In the genomic region with DNA sequence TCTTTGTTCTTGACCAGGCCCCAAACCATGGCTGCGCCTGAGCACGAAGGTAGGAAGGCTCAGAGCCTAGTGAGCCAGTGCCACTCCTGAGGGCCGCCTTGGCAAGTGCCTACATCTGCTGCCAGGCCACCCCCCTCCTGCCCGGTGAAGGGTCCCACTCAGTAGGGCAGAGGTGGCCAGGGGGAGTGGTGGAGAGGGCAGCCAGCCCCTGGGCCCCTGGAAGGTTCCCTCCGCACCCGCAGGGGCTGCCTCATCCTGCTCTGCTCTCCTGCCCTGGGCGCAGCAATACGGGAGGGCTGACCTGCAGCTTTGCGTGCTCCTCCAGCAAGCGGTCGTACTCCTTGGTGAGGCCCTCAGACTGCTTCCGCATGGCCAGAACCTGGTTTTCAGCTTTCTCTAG, we compare ENCODE assay signal across 24 cellular contexts. TPM values are rescaled to one million over a fixed set of nuclear protein-coding genes. Genes with fewer than 3 reads are reported as not detected.
DNase-seq lines count a peak whose midpoint lies in the region; ATAC-seq and TF ChIP-seq lines count a peak whose summit lies in the region.
"Had no signal": no experiment of that assay in that cellular context is flagged by ENCODE, and none has a peak within 500 bp of the region (broad histone marks: within the 10 kb centered on the region; RNA-seq: fewer than 3 reads in every experiment).

No MANE protein-coding gene starts in this region.

- no peak overlapping the region for H3K4me3 ChIP-seq in right cardiac atrium (ENCODE audit: low read length)
- no peak overlapping the region for H3K4me3 ChIP-seq in muscle layer of colon (ENCODE audit: low read depth in 1 of 2, low read length in 2 of 2)
- no peak overlapping the region for H3K4me3 ChIP-seq in gastrocnemius medialis
- H3K4me3 ChIP-seq in PC-3 (ENCODE audit: low read length) = no peak overlapping the region
- H3K4me3 ChIP-seq: BLaER1, GM12878, GM23248, HAP-1 had no signal

- ATAC-seq in right cardiac atrium (no peak), Right ventricle myocardium superior (ENCODE audit: poor library complexity) (no peak), gastrocnemius medialis (no peak), HG03432 (IDR thresholded peaks at IDR 0.05; ENCODE audit: unreplicated experiment) (no peak), PC-3 (no peak)
- ATAC-seq: GM12878 had no signal

- H3K27ac ChIP-seq in right cardiac atrium (ENCODE audit: low read length) (no peak overlapping the region), muscle layer of colon (ENCODE audit: low read depth, low read length) (peak overlapping the region; percentile 0), gastrocnemius medialis (peak overlapping the region; percentile 85 to 91 (median 90)), PC-3 (ENCODE audit: low read length) (no peak overlapping the region)
- H3K27ac ChIP-seq: GM23248, HL-60 had no signal

- no peaks in the 10 kb centered on the region for H3F3A ChIP-seq in PC-3 (ENCODE audit: low read length, unreplicated experiment)

- H3K9me3 ChIP-seq in right cardiac atrium (ENCODE audit: control insufficient read depth, low read length) (no peaks in the 10 kb centered on the region), muscle layer of colon (ENCODE audit: low read length) (no peaks in the 10 kb centered on the region), gastrocnemius medialis (no peaks in the 10 kb centered on the region), PC-3 (ENCODE audit: low read length) (no peaks in the 10 kb centered on the region)
- H3K9me3 ChIP-seq: BLaER1, HAP-1 had no signal

- H3K27me3 ChIP-seq in right cardiac atrium (ENCODE audit: control insufficient read depth, insufficient read depth) (no peaks in the 10 kb centered on the region), muscle layer of colon (ENCODE audit: control insufficient read depth in 1 of 2, insufficient read depth in 2 of 2, low read length in 2 of 2) (no peaks in the 10 kb centered on the region), gastrocnemius medialis (no peaks in the 10 kb centered on the region), PC-3 (ENCODE audit: low read length) (no peaks in the 10 kb centered on the region)

- H3K36me3 ChIP-seq in muscle layer of colon (ENCODE audit: insufficient read depth, low read length) (no peaks in the 10 kb centered on the region), gastrocnemius medialis (no peaks in the 10 kb centered on the region), PC-3 (ENCODE audit: low read depth, low read length) (peaks cover 5% of the 10 kb centered on the region; the same call in 1 of the 2 replicates)

- in situ Hi-C loops in gastrocnemius medialis (cut with MboI; ENCODE audit: low sequenced_read_pairs in 4 of 4) = no loop called here

- TF ChIP-seq CTCF in gastrocnemius medialis (IDR thresholded peaks at IDR 0.05 in 4 of 5, conservative IDR thresholded peaks at IDR 0.05 in 1 of 5) (no peak), PC-3 (conservative IDR thresholded peaks at IDR 0.05; ENCODE audit: low read depth, low read length) (no peak)

- no peaks in the 10 kb centered on the region for H4K20me1 ChIP-seq in PC-3 (ENCODE audit: low read length)

- no TSS peak for BruUV-seq in PC-3 (replicated peaks; lab: Mats Ljungman, UMichigan)

- no peak overlapping the region for H3K4me2 ChIP-seq in PC-3 (ENCODE audit: low read length)

- DNase-seq in right cardiac atrium = peak in 2 of 3 donors; percentile 22 to 51
- no peak for DNase-seq in Right ventricle myocardium superior
- DNase-seq in gastrocnemius medialis = no peak
- DNase-seq in activated naive CD4-positive, alpha-beta T cell (lab: John Stamatoyannopoulos, UW) = no peak
- DNase-seq in NCI-H1694 treated with DMSO at 0.1 percent for 48 hours (lab: John Stamatoyannopoulos, UW) = no peak
- DNase-seq in PC-3 = no peak
- DNase-seq: 8988T; CD4-positive, CD25-positive, alpha-beta regulatory T cell; CD8-positive, alpha-beta memory T cell; COR-L47; DMS 273 treated with DMSO at 0.1 percent for 48 hours; DMS53; DND-41; EL; GM23248 had no signal

- CTCF ChIA-PET in PC-3 (lab: Charles Lee) = no interaction called here

- H3K4me1 ChIP-seq in right cardiac atrium (ENCODE audit: control insufficient read depth, insufficient read depth, low read length) = no peaks in the 10 kb centered on the region
- peaks cover 8% of the 10 kb centered on the region for H3K4me1 ChIP-seq in muscle layer of colon (ENCODE audit: insufficient read depth, low read length)
- H3K4me1 ChIP-seq in gastrocnemius medialis = peaks cover 27 to 67% of the 10 kb centered on the region in 2 donors
- H3K4me1 ChIP-seq in PC-3 (ENCODE audit: insufficient read depth, low read length) = no peaks in the 10 kb centered on the region
- H3K4me1 ChIP-seq: HAP-1 had no signal

- H3K9me2 ChIP-seq in PC-3 (replicated peaks; ENCODE audit: low read length) = no peaks in the 10 kb centered on the region

- H3K9ac ChIP-seq in muscle layer of colon (ENCODE audit: low read length) (no peak overlapping the region), PC-3 (ENCODE audit: low read length) (no peak overlapping the region)
- H3K9ac ChIP-seq: BLaER1, GM23248 had no signal

- no peak overlapping the region for H2AFZ ChIP-seq in PC-3 (ENCODE audit: low read length)
- H2AFZ ChIP-seq: GM23248 had no signal

- no peak for TF ChIP-seq POLR2A in gastrocnemius medialis (IDR thresholded peaks at IDR 0.05)

- WGBS in right cardiac atrium = 99% methylated on average over 12 of the region's 12 CpGs

- H3K79me2 ChIP-seq in PC-3 (ENCODE audit: low read length) = no peaks in the 10 kb centered on the region

- intact Hi-C loops in right cardiac atrium (cut with DNase I) (no loop called here), Right ventricle myocardium superior (cut with DNase I) (no loop called here), gastrocnemius medialis (cut with DNase I; ENCODE audit: low total_unique reads) (loop anchor here (10.0 kb wide), 1 partner anchor 343 kb away; no protein-coding TSS in a partner anchor), PC-3 (cut with micrococcal nuclease) (no loop called here)

- POLR2A ChIA-PET in PC-3 (lab: Charles Lee; ENCODE audit: unreplicated experiment) = no interaction called here

RNA-seq across cellular contexts. Expression of gene SLC6A8, which starts 14.0 kb away (rescaled TPM):
- total RNA-seq in right cardiac atrium = 100 to 1,000 TPM; 107 to 191 (median 151) TPM
- polyA plus RNA-seq in right cardiac atrium = 131 TPM
- 192 TPM for total RNA-seq in Right ventricle myocardium superior
- 10 to 100 TPM; 40.1 to 78.1 (median 45.0) TPM for total RNA-seq in gastrocnemius medialis
- total RNA-seq in PC-3 (2014; rRNA removed) = 45.3 and 52.5 TPM in 2 replicates

RNA-seq across cellular contexts. Expression of gene BCAP31, which starts 22.5 kb away (rescaled TPM):
- total RNA-seq in right cardiac atrium = 100 to 1,000 TPM; 111 to 143 (median 123) TPM
- polyA plus RNA-seq in right cardiac atrium = 149 TPM
- total RNA-seq in Right ventricle myocardium superior = 86.4 TPM
- 10 to 100 TPM; 41.5 to 91.9 (median 48.3) TPM for total RNA-seq in gastrocnemius medialis
- 289 and 301 TPM in 2 replicates for total RNA-seq in PC-3 (2014; rRNA removed)

RNA-seq across cellular contexts. Expression of gene ABCD1, which starts 22.9 kb away (rescaled TPM):
- total RNA-seq in right cardiac atrium (10 to 100 TPM; 14.1 to 15.9 (median 15.5) TPM), Right ventricle myocardium superior (14.7 TPM), gastrocnemius medialis (10 to 100 TPM; 19.9 to 54.6 (median 34.5) TPM), PC-3 (2014; rRNA removed) (44.4 and 48.6 TPM in 2 replicates)
- 11.0 TPM for polyA plus RNA-seq in right cardiac atrium

RNA-seq across cellular contexts. Expression of gene PNCK, which starts 28.1 kb away (rescaled TPM):
- total RNA-seq in right cardiac atrium (10 to 100 TPM in 2 of 4 donors, 1 to 10 TPM in 2; 7.8 to 12.4 (median 11.0) TPM), Right ventricle myocardium superior (8.1 TPM), gastrocnemius medialis (1 to 10 TPM in 1 of 4 donors, under 1 TPM in 1, not detected in 2; 0.98 to 1.6 TPM), PC-3 (2014; rRNA removed) (1.0 and 3.3 TPM in 2 replicates)
- polyA plus RNA-seq in right cardiac atrium = 9.1 TPM
- total RNA-seq: CD8-positive, alpha-beta memory T cell; G401; GM23248; HT1080 had no signal
- polyA plus RNA-seq: AG04450; CD4-positive, CD25-positive, alpha-beta regulatory T cell; CD8-positive, alpha-beta memory T cell; GM23248 had no signal

RNA-seq across cellular contexts. Expression of gene DUSP9, which starts 54.7 kb away (rescaled TPM):
- total RNA-seq in right cardiac atrium (under 1 TPM in 1 of 4 donors, not detected in 3; 0.14 TPM), Right ventricle myocardium superior (not detected), gastrocnemius medialis (not detected), PC-3 (2014; rRNA removed) (10.7 and 13.0 TPM in 2 replicates)
- not detected for polyA plus RNA-seq in right cardiac atrium
- total RNA-seq: CD4-positive, CD25-positive, alpha-beta regulatory T cell; GM23248; HT1080 had no signal
- polyA plus RNA-seq: AG04450; CD4-positive, CD25-positive, alpha-beta regulatory T cell; GM12878; GM23248 had no signal

Comparison
In these comparisons a context has a peak if more than half of its experiments do, and no peak if none do; other contexts are left out.
1. DNase-seq: peak in right cardiac atrium (2 of 3); none in Right ventricle myocardium superior (single experiment), gastrocnemius medialis (0 of 2), activated naive CD4-positive, alpha-beta T cell (0 of 4), NCI-H1694 treated with DMSO at 0.1 percent for 48 hours (single experiment) and PC-3 (single experiment).
2. H3K27ac ChIP-seq: peak in muscle layer of colon (single experiment) and gastrocnemius medialis (4 of 4); none in right cardiac atrium (single experiment) and PC-3 (single experiment).